Comparison of ENCODE assay signal across 11 cellular contexts in the genomic region with DNA sequence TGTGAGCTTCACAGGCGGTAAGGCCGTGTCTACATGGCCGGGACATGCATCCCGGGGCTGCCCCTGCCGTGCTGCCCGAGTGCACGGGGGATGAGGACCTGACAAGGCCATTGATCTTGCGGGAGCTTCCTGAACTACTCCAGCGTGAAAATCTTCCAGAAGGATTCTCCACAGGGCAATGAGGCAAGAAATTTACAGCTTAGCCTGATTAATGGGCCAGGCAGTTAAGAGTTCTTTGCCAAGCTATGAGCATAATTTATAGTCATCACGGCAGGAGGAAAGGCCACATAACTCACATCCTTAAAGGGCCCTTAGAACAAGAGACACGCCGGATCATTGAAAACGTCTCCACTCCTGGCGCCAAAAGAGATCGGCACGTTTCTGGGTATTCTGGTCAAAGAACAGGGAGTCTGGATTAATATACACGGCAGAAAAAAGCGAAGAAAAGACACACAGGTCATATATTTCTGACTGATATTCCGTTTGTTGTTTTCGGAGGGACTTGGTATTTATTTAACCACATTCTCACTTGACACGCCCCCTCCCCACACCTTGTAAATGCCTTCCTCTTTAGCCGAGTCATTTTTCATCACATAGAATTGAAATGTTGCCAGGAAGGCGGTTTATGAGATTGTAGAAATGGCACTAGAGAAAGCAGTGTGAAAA.
DNase-seq lines count a peak whose midpoint lies in the region; TF ChIP-seq lines count a peak whose summit lies in the region.
"Had no signal": no experiment of that assay in that cellular context is flagged by ENCODE, and none has a peak within 500 bp of the region (broad histone marks: within the 10 kb centered on the region; RNA-seq: fewer than 3 reads in every experiment).

No MANE protein-coding gene starts in this region.

- no peak overlapping the region for H3K27ac ChIP-seq in rectal smooth muscle tissue (ENCODE audit: low read depth, low read length)
- H3K27ac ChIP-seq: SJCRH30 had no signal

- H3K9me3 Mint-ChIP-seq in Calu3 (ENCODE audit: low read depth, unreplicated experiment): no peaks in the 10 kb centered on the region

- intact Hi-C loops in Calu3 (cut with micrococcal nuclease; ENCODE audit: unreplicated experiment): no loop called here

- H3K4me1 Mint-ChIP-seq in Calu3 (ENCODE audit: low read depth, unreplicated experiment): peaks cover 24% of the 10 kb centered on the region

- H3K9ac ChIP-seq in rectal smooth muscle tissue (ENCODE audit: low read length): no peak overlapping the region

- no peak overlapping the region for H3K27ac Mint-ChIP-seq in Calu3 (ENCODE audit: unreplicated experiment)

- H3K27me3 Mint-ChIP-seq in Calu3 (ENCODE audit: unreplicated experiment): no peaks in the 10 kb centered on the region

- no peaks in the 10 kb centered on the region for H3K36me3 ChIP-seq in rectal smooth muscle tissue (ENCODE audit: control insufficient read depth, insufficient read depth, low read length)
- H3K36me3 ChIP-seq: SJCRH30 had no signal

- H3K4me3 Mint-ChIP-seq in Calu3 (ENCODE audit: low read depth, unreplicated experiment): no peak overlapping the region

- peak overlapping the region; percentile 60 for H3K4me3 ChIP-seq in rectal smooth muscle tissue (ENCODE audit: low read length)
- H3K4me3 ChIP-seq: SJCRH30 had no signal

- CTCF ChIA-PET in Calu3 (lab: Charles Lee): no interaction called here

- peaks cover 27% of the 10 kb centered on the region for H3K4me1 ChIP-seq in rectal smooth muscle tissue (ENCODE audit: control insufficient read depth, insufficient read depth, low read length)

- no peak for TF ChIP-seq CTCF in Calu3 (IDR thresholded peaks at IDR 0.05; ENCODE audit: unreplicated experiment)

- no peak for TF ChIP-seq POLR2A in erythroblast (IDR thresholded peaks at IDR 0.05; ENCODE audit: low read length)

- DNase-seq in GF-D8 (lab: John Stamatoyannopoulos, UW) (peak; percentile 75), M059J (ENCODE audit: low read depth) (peak; percentile 71), erythroblast (lab: John Stamatoyannopoulos, UW) (peak; percentile 48 to 55), Calu3 (no peak), D341Med (ENCODE audit: low spot score) (no peak), SKM-1 (lab: John Stamatoyannopoulos, UW; ENCODE audit: unreplicated experiment) (no peak)
- DNase-seq: cerebellar nuclear complex, NCI-H1092, nucleus accumbens, SJCRH30 had no signal

- H3K36me3 Mint-ChIP-seq in Calu3 (ENCODE audit: insufficient read depth, unreplicated experiment): no peaks in the 10 kb centered on the region

- peaks cover 4% of the 10 kb centered on the region for H3K27me3 ChIP-seq in rectal smooth muscle tissue (ENCODE audit: control insufficient read depth, insufficient read depth, low read length)
- H3K27me3 ChIP-seq: SJCRH30 had no signal

- BruUV-seq in Calu3 (replicated peaks; lab: Mats Ljungman, UMichigan): no TSS peak

Comparison
In these comparisons a context has a peak if more than half of its experiments do, and no peak if none do; other contexts are left out.
1. DNase-seq: peak in GF-D8 (single experiment), M059J (single experiment) and erythroblast (2 of 2); none in Calu3 (single experiment), D341Med (single experiment) and SKM-1 (single experiment).